Comparison of ENCODE assay signal across 16 cellular contexts in the genomic region with DNA sequence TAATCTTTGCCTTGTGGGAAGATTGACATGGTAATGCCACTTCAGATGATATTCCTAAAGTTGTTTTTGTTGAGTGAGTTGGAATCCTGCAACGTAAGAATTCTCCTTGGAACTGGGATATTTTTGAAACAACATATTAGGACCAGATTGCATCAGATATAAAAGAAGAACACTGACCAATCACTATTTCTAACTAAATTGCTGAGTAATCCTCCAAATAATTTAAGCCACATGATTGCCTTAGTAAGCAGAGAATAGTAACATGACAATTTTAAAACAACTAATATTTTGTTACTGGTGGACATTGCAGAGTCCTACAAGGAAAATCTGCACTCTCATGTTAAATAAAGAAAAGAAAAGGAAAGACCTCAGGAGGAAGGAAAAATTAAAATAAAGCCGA.
A peak's percentile ranks its signal among the peaks of the same experiment; 100 is the strongest.
DNase-seq lines count a peak whose midpoint lies in the region; ATAC-seq and TF ChIP-seq lines count a peak whose summit lies in the region.
"Had no signal": no experiment of that assay in that cellular context is flagged by ENCODE, and none has a peak within 500 bp of the region (broad histone marks: within the 10 kb centered on the region; RNA-seq: fewer than 3 reads in every experiment).

No MANE protein-coding gene starts in this region.

- 0 out of 2 replicates have a peak overlapping the region, but pooled peaks have one; percentile 24 for H3K27ac ChIP-seq in GM23248
- H3K27ac ChIP-seq in mesenchymal stem cell (ENCODE audit: low read length, poor library complexity, severe bottlenecking): no peak overlapping the region
- H3K27ac ChIP-seq: HL-60 had no signal

- intact Hi-C loops in lower leg skin (cut with DNase I; ENCODE audit: low total_unique reads): no loop called here

- in situ Hi-C loops in GM23248 (cut with MboI): no loop called here

- no peaks in the 10 kb centered on the region for H3K9me2 ChIP-seq in GM23248 (ENCODE audit: insufficient read depth)

- no peaks in the 10 kb centered on the region for H3F3A ChIP-seq in GM23248 (ENCODE audit: insufficient read depth)

- H2BK120ac ChIP-seq in mesenchymal stem cell (ENCODE audit: low read depth, low read length): no peak overlapping the region

- TF ChIP-seq CTCF in lower leg skin (IDR thresholded peaks at IDR 0.05): no peak

- H3K27me3 ChIP-seq in GM23248 (replicated peaks; ENCODE audit: insufficient read depth) (no peaks in the 10 kb centered on the region), mesenchymal stem cell (ENCODE audit: control insufficient read depth in 1 of 2, insufficient read depth in 1 of 2, low read length in 2 of 2) (no peaks in the 10 kb centered on the region)

- H2BK15ac ChIP-seq in mesenchymal stem cell (ENCODE audit: low read depth, poor library complexity, severe bottlenecking): no peak overlapping the region

- H3K4me1 ChIP-seq in GM23248 (ENCODE audit: insufficient read depth) (peaks cover 4% of the 10 kb centered on the region), mesenchymal stem cell (ENCODE audit: control insufficient read depth, insufficient read depth, low read depth, low read length) (peaks cover under 1% of the 10 kb centered on the region)

- peak overlapping the region; percentile 39 for H2AFZ ChIP-seq in GM23248
- no peak overlapping the region for H2AFZ ChIP-seq in mesenchymal stem cell (ENCODE audit: low read depth, low read length)

- H3K23ac ChIP-seq in mesenchymal stem cell (ENCODE audit: low read length in 2 of 2): no peak overlapping the region

- no peak for TF ChIP-seq POLR2A in lower leg skin (IDR thresholded peaks at IDR 0.05)

- no peaks in the 10 kb centered on the region for H3K79me2 ChIP-seq in GM23248 (ENCODE audit: insufficient read depth)

- no peak overlapping the region for H2BK12ac ChIP-seq in mesenchymal stem cell (ENCODE audit: low read length in 2 of 2)

- H2BK5ac ChIP-seq in mesenchymal stem cell (ENCODE audit: low read depth, low read length, poor library complexity, severe bottlenecking): no peak overlapping the region

- DNase-seq in AG08395 (ENCODE audit: low spot score) (peak; percentile 18), GM23248 (peak; percentile 55), dedifferentiated amniotic fluid mesenchymal stem cell (ENCODE audit: extremely low spot score) (peak; percentile 66), mesenchymal stem cell (no peak), NOMO-1 (lab: John Stamatoyannopoulos, UW; ENCODE audit: unreplicated experiment in 2 of 2) (no peak), lower leg skin (ENCODE audit: low spot score in 2 of 2) (no peak)
- DNase-seq in stimulated activated CD4-positive, alpha-beta T cell treated with anti-CD3 and anti-CD28 coated beads, Interleukin-4, amount 100 ng/mL, for 24 hours: no peak
- DNase-seq: 8988T; C1 segment of cervical spinal cord; CD4-positive, alpha-beta T cell; DMS153; DMS79 treated with DMSO at 0.1 percent for 48 hours; EL had no signal

- no peaks in the 10 kb centered on the region for H3K36me3 ChIP-seq in GM23248 (ENCODE audit: low read depth)
- no peaks in the 10 kb centered on the region for H3K36me3 ChIP-seq in mesenchymal stem cell (ENCODE audit: control insufficient read depth in 1 of 2, insufficient read depth in 2 of 2, low read depth in 1 of 2, low read length in 2 of 2)

- H3K9me3 ChIP-seq in GM23248 (ENCODE audit: low read depth) (no peaks in the 10 kb centered on the region), mesenchymal stem cell (ENCODE audit: control insufficient read depth, low read length) (no peaks in the 10 kb centered on the region)

- no peaks in the 10 kb centered on the region for H3K79me1 ChIP-seq in mesenchymal stem cell (replicated peaks; ENCODE audit: low read length, poor library complexity, severe bottlenecking)

- no peak overlapping the region for H3K4me3 ChIP-seq in GM23248
- no peak overlapping the region for H3K4me3 ChIP-seq in mesenchymal stem cell (ENCODE audit: insufficient read depth in 1 of 2, low read depth in 1 of 2, low read length in 2 of 2)
- H3K4me3 ChIP-seq in lower leg skin (ENCODE audit: low read depth, poor library complexity, severe bottlenecking): no peak overlapping the region

- H2AK5ac ChIP-seq in mesenchymal stem cell (ENCODE audit: low read length, severe bottlenecking): no peak overlapping the region

- ATAC-seq in GM21526 (IDR thresholded peaks at IDR 0.05; ENCODE audit: low FRiP score, unreplicated experiment): no peak
- ATAC-seq: HCT116 had no signal

- H4K91ac ChIP-seq in mesenchymal stem cell (ENCODE audit: low read length): no peak overlapping the region

- H3K18ac ChIP-seq in mesenchymal stem cell (ENCODE audit: low read depth in 1 of 2, low read length in 2 of 2): no peak overlapping the region

- H3K14ac ChIP-seq in mesenchymal stem cell (ENCODE audit: low read length in 2 of 2): no peak overlapping the region

- H3K4ac ChIP-seq in mesenchymal stem cell (ENCODE audit: low read depth in 1 of 2, low read length in 2 of 2): no peak overlapping the region

- WGBS in GM23248 (ENCODE audit: low coverage in 1 of 2, low lambda C conversion rate in 2 of 2, missing lambda C conversion rate in 2 of 2), 2 experiments: 25 to 31% methylated on average over 2 of the region's 2 CpGs
- no CpG with 5 or more reads among the region's 2 CpGs for WGBS in mesenchymal stem cell
- WGBS in lower leg skin, 2 donors: 49 to 53% methylated on average over 2 of the region's 2 CpGs

- H3K9ac ChIP-seq in GM23248 (no peak overlapping the region), mesenchymal stem cell (ENCODE audit: low read length) (peak overlapping the region; percentile 82)

- no peak overlapping the region for H4K8ac ChIP-seq in mesenchymal stem cell (ENCODE audit: low read length)

- H4K20me1 ChIP-seq in GM23248 (ENCODE audit: insufficient read depth): no peaks in the 10 kb centered on the region

- H3K4me2 ChIP-seq in GM23248 (ENCODE audit: unreplicated experiment): no peak overlapping the region
- H3K4me2 ChIP-seq in mesenchymal stem cell (ENCODE audit: low read length, poor library complexity, severe bottlenecking): no peak overlapping the region

Comparison
In these comparisons a context has a peak if more than half of its experiments do, and no peak if none do; other contexts are left out.
1. DNase-seq: peak in AG08395 (single experiment), GM23248 (single experiment) and dedifferentiated amniotic fluid mesenchymal stem cell (single experiment); none in mesenchymal stem cell (single experiment), NOMO-1 (0 of 2), lower leg skin (0 of 2) and stimulated activated CD4-positive, alpha-beta T cell treated with anti-CD3 and anti-CD28 coated beads, Interleukin-4, amount 100 ng/mL, for 24 hours (single experiment).